18 cellular contexts compared by ENCODE assay signal in the genomic region with DNA sequence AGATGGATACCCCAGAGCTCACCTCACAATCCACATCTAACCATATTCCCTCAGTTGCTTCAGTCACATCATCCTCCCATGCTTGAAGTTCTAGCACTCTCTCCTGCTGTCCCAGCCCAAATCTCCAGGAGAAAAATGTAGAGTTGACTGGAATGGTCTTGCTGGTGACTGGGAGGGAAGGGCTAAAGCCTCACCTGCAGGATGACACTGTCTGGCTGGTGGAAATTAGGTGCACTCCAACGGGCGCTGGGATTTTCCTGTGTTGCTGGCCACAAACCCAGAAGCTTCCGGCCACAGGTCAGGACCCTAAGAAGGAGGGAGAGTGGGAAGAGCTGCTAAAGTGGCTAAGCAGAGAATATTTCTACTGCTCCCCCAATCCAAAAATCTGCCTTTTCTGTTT. TPM values are rescaled to one million over a fixed set of nuclear protein-coding genes. Genes with fewer than 3 reads are reported as not detected.
DNase-seq lines count a peak whose midpoint lies in the region; ATAC-seq and TF ChIP-seq lines count a peak whose summit lies in the region.
"Had no signal": no experiment of that assay in that cellular context is flagged by ENCODE, and none has a peak within 500 bp of the region (broad histone marks: within the 10 kb centered on the region; RNA-seq: fewer than 3 reads in every experiment).

No MANE protein-coding gene starts in this region.

- H3K27me3 Mint-ChIP-seq in central memory CD8-positive, alpha-beta T cell = no peaks in the 10 kb centered on the region
- no peaks in the 10 kb centered on the region for H3K27me3 Mint-ChIP-seq in CD8-positive, alpha-beta T cell (ENCODE audit: low read depth)

- peaks cover 71 to 85% (median 83%) of the 10 kb centered on the region in 10 experiments for H3K4me1 ChIP-seq in BLaER1 treated with 17β-estradiol and CSF1 and Interleukin-3, amounts not matched to agents 10 nM and 100 nM
- H3K4me1 ChIP-seq in HCT116 (ENCODE audit: control insufficient read depth in 1 of 2, insufficient read depth in 2 of 2, low read length in 2 of 2) (peaks cover 17 to 45% of the 10 kb centered on the region in 2 experiments), trophoblast cell (ENCODE audit: control insufficient read depth in 1 of 2, insufficient read depth in 2 of 2, low read length in 2 of 2) (peaks cover 0 to 6% of the 10 kb centered on the region in 2 experiments)
- peaks cover 25% of the 10 kb centered on the region for H3K4me1 ChIP-seq in CD8-positive, alpha-beta T cell (ENCODE audit: insufficient read depth, low read length)

- BruUV-seq in HCT116 (replicated peaks; lab: Mats Ljungman, UMichigan) = no TSS peak

- H4K91ac ChIP-seq in trophoblast cell (ENCODE audit: low read depth, low read length) = no peak overlapping the region

- no peaks in the 10 kb centered on the region for H3K79me2 ChIP-seq in HCT116 (ENCODE audit: insufficient read depth, low read length)
- no peaks in the 10 kb centered on the region for H3K79me2 ChIP-seq in trophoblast cell (ENCODE audit: control insufficient read depth, insufficient read depth, low read length, poor library complexity)

- peak overlapping the region in 3 of 11 experiments; percentile 11 to 48 (median 36); a peak in 4 of 22 replicates for H3K9ac ChIP-seq in BLaER1 treated with 17β-estradiol and CSF1 and Interleukin-3, amounts not matched to agents 10 nM and 100 nM
- no peak overlapping the region for H3K9ac ChIP-seq in HCT116 (ENCODE audit: low read length)
- H3K9ac ChIP-seq in trophoblast cell (ENCODE audit: low read length) = no peak overlapping the region

- peak overlapping the region; percentile 13 for H4K8ac ChIP-seq in trophoblast cell (ENCODE audit: low read depth, low read length)

- H2BK5ac ChIP-seq in trophoblast cell (ENCODE audit: low read depth, low read length, poor library complexity) = peak overlapping the region; percentile 9

- peak overlapping the region; percentile 42 to 90 (median 81) for H3K4me2 ChIP-seq in BLaER1 treated with 17β-estradiol and CSF1 and Interleukin-3, amounts not matched to agents 10 nM and 100 nM
- H3K4me2 ChIP-seq in HCT116 (ENCODE audit: low read length) (peak overlapping the region; percentile 34; the same call in 1 of the 2 replicates), trophoblast cell (ENCODE audit: low read length) (no peak overlapping the region)

- H3K27me3 ChIP-seq in BLaER1 treated with 17β-estradiol and CSF1 and Interleukin-3, amounts not matched to agents 10 nM and 100 nM = no peaks in the 10 kb centered on the region
- H3K27me3 ChIP-seq in HCT116 (ENCODE audit: insufficient read depth, low read length) (no peaks in the 10 kb centered on the region), trophoblast cell (ENCODE audit: insufficient read depth, low read length) (no peaks in the 10 kb centered on the region)
- no peaks in the 10 kb centered on the region for H3K27me3 ChIP-seq in CD8-positive, alpha-beta T cell (ENCODE audit: insufficient read depth, low read length)
- H3K27me3 ChIP-seq: BE2C, tibial nerve had no signal

- H3K4me3 ChIP-seq in BLaER1 treated with 17β-estradiol and CSF1 and Interleukin-3, amounts not matched to agents 10 nM and 100 nM = no peak overlapping the region
- H3K4me3 ChIP-seq in HCT116 (replicated peaks in 1 of 2; ENCODE audit: low read depth in 1 of 2, low read length in 2 of 2) = no peak overlapping the region
- no peak overlapping the region for H3K4me3 ChIP-seq in trophoblast cell (ENCODE audit: low read depth, low read length)
- H3K4me3 ChIP-seq in CD8-positive, alpha-beta T cell (ENCODE audit: low read depth, low read length) = no peak overlapping the region
- H3K4me3 ChIP-seq: tibial nerve had no signal

- TF ChIP-seq CTCF in HCT116 (IDR thresholded peaks at IDR 0.05 in 2 of 3, conservative IDR thresholded peaks at IDR 0.05 in 1 of 3; ENCODE audit: borderline replicate concordance in 1 of 3, insufficient read depth in 1 of 3, low read depth in 2 of 3, low read length in 2 of 3) = no peak
- no peak for TF ChIP-seq CTCF in CD8-positive, alpha-beta T cell (IDR thresholded peaks at IDR 0.05)

- H4K12ac ChIP-seq in trophoblast cell (ENCODE audit: low read depth, low read length) = no peak overlapping the region

- no peaks in the 10 kb centered on the region for H3K79me1 ChIP-seq in trophoblast cell (ENCODE audit: low read length)

- H3K27ac Mint-ChIP-seq in central memory CD8-positive, alpha-beta T cell (ENCODE audit: low read depth) = peak overlapping the region; percentile 80
- no peak overlapping the region for H3K27ac Mint-ChIP-seq in CD8-positive, alpha-beta T cell
- H3K27ac Mint-ChIP-seq: activated T-helper 2 cell treated with anti-CD3 and anti-CD28 coated beads, Interferon-gamma antibody, Interleukin-2, Interleukin-4, amounts not matched to agents 10 μg/mL and 5 μg/mL and 100 μg/mL, durations not matched to agents 14 hours and 24 hours and 36 hours had no signal

- DNase-seq in HCT116 (ENCODE audit: low read depth, low spot score) (no peak), trophoblast cell (peak; percentile 78), ecto neural progenitor cell (ENCODE audit: low spot score) (no peak), COLO668 (lab: John Stamatoyannopoulos, UW; ENCODE audit: unreplicated experiment) (no peak)
- no peak for DNase-seq in central memory CD8-positive, alpha-beta T cell (ENCODE audit: low spot score in 2 of 2)
- DNase-seq in CD8-positive, alpha-beta T cell = no peak
- DNase-seq: activated CD4-positive, alpha-beta T cell treated with anti-CD3 and anti-CD28 coated beads, Interleukin-2, amount 50 U/mL, for 48 hours; anterior cingulate cortex; BE2C; DMS79 treated with DMSO at 0.1 percent for 48 hours; NCI-H2029 treated with DMSO at 0.1 percent for 48 hours; NCI-H524; occipital lobe had no signal

- no peaks in the 10 kb centered on the region for H3K9me3 Mint-ChIP-seq in central memory CD8-positive, alpha-beta T cell
- H3K9me3 Mint-ChIP-seq in CD8-positive, alpha-beta T cell = no peaks in the 10 kb centered on the region
- H3K9me3 Mint-ChIP-seq: activated T-helper 2 cell treated with anti-CD3 and anti-CD28 coated beads, Interferon-gamma antibody, Interleukin-2, Interleukin-4, amounts not matched to agents 10 μg/mL and 5 μg/mL and 100 μg/mL, durations not matched to agents 14 hours and 24 hours and 36 hours had no signal

- H3K36me3 ChIP-seq in BLaER1 treated with 17β-estradiol and CSF1 and Interleukin-3, amounts not matched to agents 10 nM and 100 nM = peaks cover 35 to 98% (median 85%) of the 10 kb centered on the region in 11 experiments
- peaks cover 0 to 2% of the 10 kb centered on the region in 2 experiments; a peak in 1 of 4 replicates for H3K36me3 ChIP-seq in HCT116 (ENCODE audit: control insufficient read depth in 1 of 2, insufficient read depth in 2 of 2, low read length in 2 of 2)
- H3K36me3 ChIP-seq in trophoblast cell (ENCODE audit: control insufficient read depth in 1 of 2, insufficient read depth in 2 of 2, low read length in 2 of 2) = peaks cover 10 to 17% of the 10 kb centered on the region in 2 experiments
- peaks cover 11% of the 10 kb centered on the region for H3K36me3 ChIP-seq in CD8-positive, alpha-beta T cell (ENCODE audit: insufficient read depth, low read length)

- ATAC-seq in HCT116 = no peak
- ATAC-seq in central memory CD8-positive, alpha-beta T cell (replicated peaks; ENCODE audit: extremely low read depth, poor library complexity, severe bottlenecking) = no peak
- no peak for ATAC-seq in CD8-positive, alpha-beta T cell
- no peak for ATAC-seq in HG03460 (IDR thresholded peaks at IDR 0.05; ENCODE audit: unreplicated experiment)
- ATAC-seq: sciatic nerve had no signal

- H3K14ac ChIP-seq in trophoblast cell (ENCODE audit: low read length) = no peak overlapping the region

- no peak for TF ChIP-seq RAD21 in HCT116 (IDR thresholded peaks at IDR 0.05; ENCODE audit: low read depth)

- peak overlapping the region in 8 of 11 experiments; percentile 25 to 74 (median 58); a peak in 14 of 22 replicates for H3K27ac ChIP-seq in BLaER1 treated with 17β-estradiol and CSF1 and Interleukin-3, amounts not matched to agents 10 nM and 100 nM
- H3K27ac ChIP-seq in HCT116 (ENCODE audit: low read depth, low read length) (no peak overlapping the region), trophoblast cell (ENCODE audit: low read depth, low read length) (peak overlapping the region; percentile 41)
- no peak overlapping the region for H3K27ac ChIP-seq in CD8-positive, alpha-beta T cell (ENCODE audit: low read depth, low read length)

- peaks cover 23% of the 10 kb centered on the region for H3K4me1 Mint-ChIP-seq in central memory CD8-positive, alpha-beta T cell
- H3K4me1 Mint-ChIP-seq in CD8-positive, alpha-beta T cell (ENCODE audit: low read depth) = peaks cover 24% of the 10 kb centered on the region

- H3K9me3 ChIP-seq in BLaER1 treated with 17β-estradiol and CSF1 and Interleukin-3, amounts not matched to agents 10 nM and 100 nM (replicated peaks in 1 of 11) = no peaks in the 10 kb centered on the region
- no peaks in the 10 kb centered on the region for H3K9me3 ChIP-seq in HCT116 (ENCODE audit: control insufficient read depth in 1 of 2, insufficient read depth in 1 of 2, low read depth in 1 of 2, low read length in 2 of 2)
- no peaks in the 10 kb centered on the region for H3K9me3 ChIP-seq in trophoblast cell (ENCODE audit: insufficient read depth, low read depth, low read length)
- no peaks in the 10 kb centered on the region for H3K9me3 ChIP-seq in CD8-positive, alpha-beta T cell (ENCODE audit: low read length)
- H3K9me3 ChIP-seq: BE2C, tibial nerve had no signal

- intact Hi-C loops in HCT116 (cut with micrococcal nuclease) = loop anchor here (1.0 to 5.0 kb wide), 2 partner anchors 45 to 358 kb away; a partner anchor contains a TSS
- intact Hi-C loops in CD8-positive, alpha-beta T cell (cut with DNase I, micrococcal nuclease) = loop anchor here in 1 of 2 experiments (5.0 kb wide), 1 partner anchor 358 kb away; no protein-coding TSS in a partner anchor

- H3K4ac ChIP-seq in trophoblast cell (ENCODE audit: low read depth, low read length) = no peak overlapping the region

- no peak overlapping the region for H3K4me3 Mint-ChIP-seq in central memory CD8-positive, alpha-beta T cell
- no peak overlapping the region for H3K4me3 Mint-ChIP-seq in CD8-positive, alpha-beta T cell

- H4K20me1 ChIP-seq in BLaER1 treated with 17β-estradiol and CSF1 and Interleukin-3, amounts not matched to agents 10 nM and 100 nM = peaks cover 0 to 6% (median 0%) of the 10 kb centered on the region in 11 experiments; a peak in 4 of 22 replicates
- H4K20me1 ChIP-seq in HCT116 (ENCODE audit: insufficient read depth) = no peaks in the 10 kb centered on the region

- CTCF ChIA-PET in HCT116 (lab: Charles Lee) = interaction anchor here (1.3 to 3.1 kb wide), 3 partner anchors 18 to 52 kb away, joined by 3 to 17 read pairs (median 4); no protein-coding TSS in a partner anchor
- CTCF ChIA-PET in CD8-positive, alpha-beta T cell (lab: Charles Lee) = interaction anchor here (1.0 to 47.3 kb wide), 7 partner anchors 8 to 358 kb away, joined by 3 to 1205 read pairs (median 38); a partner anchor contains a TSS

- no peak overlapping the region for H3K18ac ChIP-seq in trophoblast cell (ENCODE audit: low read length)

- RAD21 ChIA-PET in HCT116 (lab: Charles Lee; ENCODE audit: low non-redundant PET in 1 of 2, low total read pairs in 2 of 2, uncharacterized antibody in 2 of 2, unreplicated experiment in 2 of 2) = interaction anchor here in 1 of 2 experiments (1.3 kb wide), 1 partner anchor 54 kb away, joined by 5 read pairs; no protein-coding TSS in a partner anchor

- no peak overlapping the region for H2BK12ac ChIP-seq in trophoblast cell (ENCODE audit: low read length)

- POLR2A ChIA-PET in HCT116 (lab: Charles Lee) = interaction anchor here (0.5 to 1.1 kb wide), 2 partner anchors 18 to 597 kb away, joined by 3 to 4 read pairs; no protein-coding TSS in a partner anchor
- POLR2A ChIA-PET in CD8-positive, alpha-beta T cell (lab: Charles Lee) = interaction anchor here (0.9 to 2.3 kb wide), 2 partner anchors 45 to 67 kb away, joined by 3 to 7 read pairs; a partner anchor contains a TSS

- no peaks in the 10 kb centered on the region for H3K9me2 ChIP-seq in HCT116 (ENCODE audit: insufficient read depth)

- H3K23ac ChIP-seq in trophoblast cell (ENCODE audit: low read length) = no peak overlapping the region

- no peak overlapping the region for H2BK120ac ChIP-seq in trophoblast cell (ENCODE audit: insufficient read depth, low read length, poor library complexity)

- peaks cover 20% of the 10 kb centered on the region for H3K36me3 Mint-ChIP-seq in central memory CD8-positive, alpha-beta T cell (ENCODE audit: insufficient read depth)
- H3K36me3 Mint-ChIP-seq in CD8-positive, alpha-beta T cell = peaks cover 72% of the 10 kb centered on the region

- TF ChIP-seq POLR2A in HCT116 (IDR thresholded peaks at IDR 0.05; ENCODE audit: borderline replicate concordance, extremely low read depth, insufficient read depth, insufficient read length) = no peak

- H2AK5ac ChIP-seq in trophoblast cell (ENCODE audit: low read length) = no peak overlapping the region

- no CpG with 5 or more reads among the region's 3 CpGs for WGBS in trophoblast cell (ENCODE audit: extremely low coverage, insufficient coverage, insufficient read length)

- no peak overlapping the region for H2AFZ ChIP-seq in HCT116 (ENCODE audit: low read depth, low read length, poor library complexity, severe bottlenecking)
- H2AFZ ChIP-seq in trophoblast cell (ENCODE audit: insufficient read depth, low read length, poor library complexity) = no peak overlapping the region

RNA-seq across cellular contexts. Expression of a gene that starts 37.4 kb away (rescaled TPM):
- 69.3 TPM for total RNA-seq in HCT116 (2021; ENCODE audit: unreplicated experiment)
- polyA plus RNA-seq in HCT116 (2012) = 22.4 and 25.6 TPM in 2 replicates
- 39.2 and 41.5 TPM in 2 replicates for polyA plus RNA-seq in trophoblast cell (2013)
- total RNA-seq in CD8-positive, alpha-beta T cell = 100 to 1,000 TPM; 144 to 146 TPM

RNA-seq across cellular contexts. Expression of a gene that starts 45.6 kb away (rescaled TPM):
- total RNA-seq in HCT116 (2021; ENCODE audit: unreplicated experiment) = 17.4 TPM
- 6.9 and 8.9 TPM in 2 replicates for polyA plus RNA-seq in HCT116 (2012)
- polyA plus RNA-seq in trophoblast cell (2013) = 18.1 and 20.1 TPM in 2 replicates
- 10 to 100 TPM; 32.2 to 32.6 TPM for total RNA-seq in CD8-positive, alpha-beta T cell

Comparison
In these comparisons a context has a peak if more than half of its experiments do, and no peak if none do; other contexts are left out.
1. H3K27ac ChIP-seq: peak in BLaER1 treated with 17β-estradiol and CSF1 and Interleukin-3, amounts not matched to agents 10 nM and 100 nM (8 of 11) and trophoblast cell (single experiment); none in HCT116 (single experiment) and CD8-positive, alpha-beta T cell (single experiment).
2. DNase-seq: peak in trophoblast cell (2 of 2); none in HCT116 (single experiment), central memory CD8-positive, alpha-beta T cell (0 of 2), CD8-positive, alpha-beta T cell (0 of 7), ecto neural progenitor cell (single experiment) and COLO668 (single experiment).